Comparison of ENCODE assay signal across 1 cellular context in genomic region chr20:64077876-64078551, GRCh38.
A peak's percentile ranks its signal among the peaks of the same experiment; 100 is the strongest.
TF ChIP-seq lines count a peak whose summit lies in the region.

No MANE protein-coding gene starts in this region.

TF ChIP-seq in K562, 482 proteins besides CTCF, POLR2A, EP300 and RAD21:
- TF ChIP-seq ZBTB33 (CRISPR knock-in tag; IDR thresholded peaks at IDR 0.05) (peak; percentile 79), FIP1L1 (IDR thresholded peaks at IDR 0.05; ENCODE audit: low read depth, low read length, poor library complexity, severe bottlenecking) (no peak)
